In the genomic region with DNA sequence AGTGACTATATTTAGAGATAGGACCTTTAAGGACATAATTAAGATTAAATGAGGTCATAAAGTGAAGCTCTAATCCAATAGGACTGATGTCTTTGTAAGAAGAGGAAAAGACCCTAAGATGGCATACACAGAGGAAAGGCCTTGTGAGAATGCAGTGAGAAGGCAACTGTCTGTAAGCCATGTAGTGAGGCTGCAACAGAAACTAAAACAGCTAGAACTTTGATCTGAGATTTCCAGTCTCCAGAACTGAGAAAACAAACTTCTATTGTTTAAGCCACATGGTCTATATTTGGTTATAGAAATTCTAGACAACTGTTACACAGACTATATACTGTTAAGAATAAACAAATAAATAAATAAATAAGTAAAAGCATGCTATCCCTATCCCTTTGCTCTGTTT, we compare ENCODE assay signal across 9 cellular contexts.
"Had no signal": no experiment of that assay in that cellular context is flagged by ENCODE, and none has a peak within 500 bp of the region (broad histone marks: within the 10 kb centered on the region; RNA-seq: fewer than 3 reads in every experiment).

No MANE protein-coding gene starts in this region.

- H3K4me3 Mint-ChIP-seq: GM23338, H9, HFFc6 had no signal

- H3K27ac ChIP-seq: GM23248 had no signal

- H3K4me1 Mint-ChIP-seq: GM23338 had no signal

- H3K27ac Mint-ChIP-seq: GM23338, H9, HFFc6 had no signal

- DNase-seq: GM23248, GOT3, H7, H9, HCEC 1CT, HFFc6 had no signal

- H3K9ac ChIP-seq: GM23248 had no signal

- H3K4me1 ChIP-seq: HAP-1 had no signal

- H3K4me2 ChIP-seq: GM23338 had no signal

- H3K36me3 ChIP-seq: HAP-1 had no signal

- ATAC-seq: GM23338, HCT116 had no signal

- H3K4me3 ChIP-seq: GM23248, GM23338, HAP-1 had no signal

- H3K9me3 ChIP-seq: HAP-1 had no signal

- H2AFZ ChIP-seq: GM23248, GM23338 had no signal
